ENCODE assay signal across 9 cellular contexts in genomic region chr16:75256059-75256870, GRCh38. TPM values are rescaled to one million over a fixed set of nuclear protein-coding genes. Genes with fewer than 3 reads are reported as not detected.
A peak's percentile ranks its signal among the peaks of the same experiment; 100 is the strongest.
DNase-seq lines count a peak whose midpoint lies in the region; FAIRE-seq and TF ChIP-seq lines count a peak whose summit lies in the region.
"Had no signal": no experiment of that assay in that cellular context is flagged by ENCODE, and none has a peak within 500 bp of the region (broad histone marks: within the 10 kb centered on the region; RNA-seq: fewer than 3 reads in every experiment).

No MANE protein-coding gene starts in this region.

- peaks cover 24% of the 10 kb centered on the region for H4K20me1 ChIP-seq in keratinocyte (ENCODE audit: control insufficient read depth, extremely low read depth, insufficient read depth, low read length)

- H3K27me3 Mint-ChIP-seq in chondrocyte (ENCODE audit: low read depth) (no peaks in the 10 kb centered on the region), immature natural killer cell (ENCODE audit: low read depth in 3 of 3) (peaks cover 8 to 15% (median 12%) of the 10 kb centered on the region in 3 donors)

- H3K27me3 ChIP-seq in keratinocyte (ENCODE audit: control insufficient read depth, extremely low read depth, insufficient read depth, low read length) (no peaks in the 10 kb centered on the region), skeletal muscle satellite cell (ENCODE audit: control insufficient read depth, insufficient read depth, low read length) (no peaks in the 10 kb centered on the region)

- H3K9me3 ChIP-seq in HEK293 (ENCODE audit: control insufficient read depth, insufficient read depth, low read depth, low read length) (no peaks in the 10 kb centered on the region), keratinocyte (ENCODE audit: control insufficient read depth, low read depth, low read length) (no peaks in the 10 kb centered on the region), skeletal muscle satellite cell (replicated peaks; ENCODE audit: low read length) (no peaks in the 10 kb centered on the region)

- CTCF ChIA-PET in HEK293 (lab: Yijun Ruan, JAX), result interaction anchor here (0.7 to 2.8 kb wide), 4 partner anchors 23 to 131 kb away, joined by 4 to 17 read pairs (median 4); no protein-coding TSS in a partner anchor

- POLR2A ChIA-PET in HEK293 (lab: Yijun Ruan, JAX), result interaction anchor here (1.0 kb wide), 1 partner anchor 49 kb away, joined by 3 read pairs; no protein-coding TSS in a partner anchor

- H2AFZ ChIP-seq in keratinocyte (ENCODE audit: control insufficient read depth, low read length), result no peak overlapping the region

- H3K9ac ChIP-seq in keratinocyte (ENCODE audit: control insufficient read depth, extremely low read depth, insufficient read depth, low read length) (no peak overlapping the region), skeletal muscle satellite cell (ENCODE audit: low read depth, low read length) (peak overlapping the region; percentile 14)

- H3K9me1 ChIP-seq in keratinocyte (ENCODE audit: control insufficient read depth, extremely low read depth, insufficient read depth, low read length), result peaks cover 8% of the 10 kb centered on the region

- H3K79me2 ChIP-seq in keratinocyte (ENCODE audit: control insufficient read depth, insufficient read depth, low read length), result peaks cover 90% of the 10 kb centered on the region

- H3K27ac Mint-ChIP-seq in chondrocyte (ENCODE audit: unreplicated experiment) (peak overlapping the region; percentile 92), immature natural killer cell (no peak overlapping the region)
- H3K27ac Mint-ChIP-seq: stimulated activated naive CD8-positive, alpha-beta T cell treated with anti-CD3 and anti-CD28 coated beads, Interleukin-15, Interleukin-2, amounts not matched to agents 100 ng/mL and 50 ng/mL, for 24 hours had no signal

- no peaks in the 10 kb centered on the region for H3K36me3 ChIP-seq in HEK293 (ENCODE audit: control insufficient read depth in 2 of 2, insufficient read depth in 1 of 2, low read length in 2 of 2)
- peaks cover 1 to 6% of the 10 kb centered on the region in 2 experiments for H3K36me3 ChIP-seq in keratinocyte (ENCODE audit: control insufficient read depth in 2 of 2, extremely low read depth in 1 of 2, insufficient read depth in 2 of 2, low read length in 2 of 2)
- peaks cover 20% of the 10 kb centered on the region for H3K36me3 ChIP-seq in skeletal muscle satellite cell (ENCODE audit: insufficient read depth, low read length)

- DNase-seq in chondrocyte (ENCODE audit: low spot score) (peak; percentile 90), keratinocyte (ENCODE audit: low read depth, low spot score) (no peak), SKM-1 treated with dmso at 0.1 percent for 144 hours (lab: John Stamatoyannopoulos, UW; ENCODE audit: unreplicated experiment) (no peak), immature natural killer cell (no peak), GM20000 (ENCODE audit: low spot score) (no peak), epidermal melanocyte (ENCODE audit: insufficient read length, low spot score) (no peak)

- H3K36me3 Mint-ChIP-seq in chondrocyte (ENCODE audit: low read depth) (no peaks in the 10 kb centered on the region), immature natural killer cell (no peaks in the 10 kb centered on the region)

- H3K9me3 Mint-ChIP-seq in chondrocyte (ENCODE audit: low read depth) (no peaks in the 10 kb centered on the region), immature natural killer cell (peaks cover 0 to 2% (median 0%) of the 10 kb centered on the region in 6 donors)
- H3K9me3 Mint-ChIP-seq: stimulated activated naive CD8-positive, alpha-beta T cell treated with anti-CD3 and anti-CD28 coated beads, Interleukin-15, Interleukin-2, amounts not matched to agents 100 ng/mL and 50 ng/mL, for 24 hours had no signal

- TF ChIP-seq CTCF in HEK293 (tag by site-specific recombination; IDR thresholded peaks at IDR 0.05) (0 out of 2 replicates have a peak, but pooled peaks have one; percentile 11), chondrocyte (IDR thresholded peaks at IDR 0.05) (no peak), keratinocyte (optimal IDR thresholded peaks at IDR 0.05 in 1 of 3, IDR thresholded peaks at IDR 0.05 in 1 of 3, conservative IDR thresholded peaks at IDR 0.05 in 1 of 3; ENCODE audit: extremely low read depth in 1 of 3, insufficient read depth in 2 of 3, low read length in 3 of 3) (no peak), GM20000 (IDR thresholded peaks at IDR 0.05; ENCODE audit: extremely low read depth, missing control alignments) (no peak)

- H3K4me3 Mint-ChIP-seq in chondrocyte (ENCODE audit: unreplicated experiment) (no peak overlapping the region), immature natural killer cell (no peak overlapping the region)
- H3K4me3 Mint-ChIP-seq: stimulated activated naive CD8-positive, alpha-beta T cell treated with anti-CD3 and anti-CD28 coated beads, Interleukin-15, Interleukin-2, amounts not matched to agents 100 ng/mL and 50 ng/mL, for 24 hours had no signal

- H3K4me1 Mint-ChIP-seq in chondrocyte (ENCODE audit: low read depth), result peaks cover 88% of the 10 kb centered on the region
- no peaks in the 10 kb centered on the region for H3K4me1 Mint-ChIP-seq in immature natural killer cell

- peak overlapping the region; percentile 36; the same call in 1 of the 2 replicates for H3K27ac ChIP-seq in HEK293 (ENCODE audit: extremely low read depth, low read depth, low read length)
- no peak overlapping the region for H3K27ac ChIP-seq in keratinocyte (ENCODE audit: control insufficient read depth, insufficient read depth, low read length)

- dilution Hi-C loops in keratinocyte (cut with MboI; ENCODE audit: extremely low pct_ligation_motif_present, low sequenced_read_pairs), result no loop called here

- peak overlapping the region; percentile 16 for H3K4me2 ChIP-seq in keratinocyte (ENCODE audit: control insufficient read depth, extremely low read depth, insufficient read depth, low read depth, low read length)
- H3K4me2 ChIP-seq in skeletal muscle satellite cell (ENCODE audit: low read length), result peak overlapping the region; percentile 18

- peaks cover 10% of the 10 kb centered on the region for H3K4me1 ChIP-seq in HEK293 (ENCODE audit: control insufficient read depth, insufficient read depth, low read length)
- peaks cover 63% of the 10 kb centered on the region for H3K4me1 ChIP-seq in keratinocyte (ENCODE audit: control insufficient read depth, extremely low read depth, insufficient read depth, low read length)
- H3K4me1 ChIP-seq in skeletal muscle satellite cell (ENCODE audit: control insufficient read depth, insufficient read depth, low read length), result peaks cover 63% of the 10 kb centered on the region

- H3K4me3 ChIP-seq in HEK293 (ENCODE audit: low read depth, low read length) (no peak overlapping the region), keratinocyte (ENCODE audit: control insufficient read depth in 2 of 3, extremely low read depth in 1 of 3, insufficient read depth in 2 of 3, low read depth in 1 of 3, low read length in 3 of 3) (no peak overlapping the region), skeletal muscle satellite cell (ENCODE audit: low read length) (no peak overlapping the region)

- no peak for FAIRE-seq in keratinocyte (lab: Jason Lieb, UNC)

TF ChIP-seq in HEK293, 187 proteins besides CTCF, POLR2A, EP300 and RAD21 (continues in another document):
- 0 out of 2 replicates have a peak, but pooled peaks have one; percentile 19 for TF ChIP-seq SP2 (tag by site-specific recombination; IDR thresholded peaks at IDR 0.05)
- peak; percentile 55 for TF ChIP-seq ZIC2 (tag by site-specific recombination; IDR thresholded peaks at IDR 0.05)

RNA-seq across cellular contexts. Expression of gene BCAR1, which starts 4.8 kb away (rescaled TPM):
- 125 to 140 TPM (median 125 TPM) in 3 replicates for total RNA-seq in chondrocyte
- polyA plus RNA-seq in keratinocyte, result 17.8 to 31.2 TPM (median 23.0 TPM) in 3 replicates
- 5.9 TPM for polyA plus RNA-seq in keratinocyte (2011; ENCODE audit: low read depth)
- polyA plus RNA-seq in keratinocyte (2011; cell fraction: cytosol; rRNA removed), result 17.0 and 40.3 TPM in 2 replicates
- 69.0 and 79.0 TPM in 2 replicates for polyA plus RNA-seq in keratinocyte (2011; cell fraction: nucleus; rRNA removed)
- polyA plus RNA-seq in keratinocyte (2012; ENCODE audit: low replicate concordance), result 19.6 and 63.8 TPM in 2 replicates
- polyA minus RNA-seq in keratinocyte, result 11.9 to 55.2 TPM (median 18.5 TPM) in 3 replicates
- polyA minus RNA-seq in keratinocyte (2011; cell fraction: cytosol; rRNA and poly(A)+ RNA removed), result 51.2 TPM
- polyA minus RNA-seq in keratinocyte (2011; cell fraction: nucleus; rRNA and poly(A)+ RNA removed), result 45.5 TPM in 2 replicates
- total RNA-seq in skeletal muscle satellite cell (2012; rRNA removed), result 40.3 and 49.4 TPM in 2 replicates
- polyA plus RNA-seq in immature natural killer cell, result not detected

RNA-seq across cellular contexts. Expression of gene CTRB1, which starts 37.5 kb away (rescaled TPM):
- total RNA-seq in chondrocyte, result not detected in 3 replicates
- polyA plus RNA-seq in keratinocyte, result not detected in 3 replicates
- not detected for polyA plus RNA-seq in keratinocyte (2011; ENCODE audit: low read depth)
- polyA plus RNA-seq in keratinocyte (2011; cell fraction: cytosol; rRNA removed), result not detected in 2 replicates
- polyA plus RNA-seq in keratinocyte (2011; cell fraction: nucleus; rRNA removed), result not detected in 2 replicates
- 0.21 TPM in 1 of 2 replicates, not detected in the other for polyA plus RNA-seq in keratinocyte (2012; ENCODE audit: low replicate concordance)
- polyA minus RNA-seq in keratinocyte, result not detected in 3 replicates
- not detected for polyA minus RNA-seq in keratinocyte (2011; cell fraction: cytosol; rRNA and poly(A)+ RNA removed)
- not detected in 2 replicates for polyA minus RNA-seq in keratinocyte (2011; cell fraction: nucleus; rRNA and poly(A)+ RNA removed)
- not detected in 2 replicates for total RNA-seq in skeletal muscle satellite cell (2012; rRNA removed)
- polyA plus RNA-seq in immature natural killer cell, result not detected

RNA-seq across cellular contexts. Expression of gene CTRB2, which starts 49.3 kb away (rescaled TPM):
- not detected in 3 replicates for total RNA-seq in chondrocyte
- not detected in 3 replicates for polyA plus RNA-seq in keratinocyte
- polyA plus RNA-seq in keratinocyte (2011; ENCODE audit: low read depth), result not detected
- not detected in 2 replicates for polyA plus RNA-seq in keratinocyte (2011; cell fraction: cytosol; rRNA removed)
- polyA plus RNA-seq in keratinocyte (2011; cell fraction: nucleus; rRNA removed), result not detected in 2 replicates
- polyA plus RNA-seq in keratinocyte (2012; ENCODE audit: low replicate concordance), result not detected in 2 replicates
- polyA minus RNA-seq in keratinocyte, result not detected in 3 replicates
- polyA minus RNA-seq in keratinocyte (2011; cell fraction: cytosol; rRNA and poly(A)+ RNA removed), result not detected
- polyA minus RNA-seq in keratinocyte (2011; cell fraction: nucleus; rRNA and poly(A)+ RNA removed), result not detected in 2 replicates
- not detected in 2 replicates for total RNA-seq in skeletal muscle satellite cell (2012; rRNA removed)
- polyA plus RNA-seq in immature natural killer cell, result not detected

Comparison
In these comparisons a context has a peak if more than half of its experiments do, and no peak if none do; other contexts are left out.
1. RNA of gene BCAR1, which starts 4.8 kb away (polyA plus RNA-seq): 5.9 to 79.0 TPM in keratinocyte; not detected in immature natural killer cell; every median in the first group is over 4 times any median in the second.